37 cellular contexts compared by ENCODE assay signal in the genomic region with DNA sequence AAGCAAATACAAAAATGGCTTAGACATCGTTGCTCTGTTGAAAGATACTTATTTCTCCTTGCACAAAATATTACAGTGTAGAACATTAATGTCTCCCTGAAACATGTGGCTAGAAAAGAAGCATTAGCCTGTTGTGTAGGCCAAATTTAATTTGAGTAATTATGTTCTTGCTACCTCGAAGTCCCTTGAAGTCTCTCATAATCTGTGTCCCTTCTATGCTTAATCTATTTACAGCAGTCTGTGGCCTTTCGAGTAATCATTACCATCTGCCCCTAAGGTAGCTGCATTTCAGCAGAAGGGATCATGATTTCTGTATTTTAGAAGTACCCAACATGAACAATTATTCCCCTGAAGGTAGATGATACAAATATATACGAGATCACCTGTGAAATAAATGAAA.
"Had no signal": no experiment of that assay in that cellular context is flagged by ENCODE, and none has a peak within 500 bp of the region (broad histone marks: within the 10 kb centered on the region; RNA-seq: fewer than 3 reads in every experiment).

No MANE protein-coding gene starts in this region.

- DNase-seq: activated CD4-positive, alpha-beta T cell treated with anti-CD3 and anti-CD28 coated beads for 36 hours; activated CD4-positive, alpha-beta T cell treated with anti-CD3 and anti-CD28 coated beads, Interleukin-2, amount 10 ng/mL, durations not matched to agents 7 days and 5 days; activated CD4-positive, alpha-beta T cell treated with anti-CD3 and anti-CD28 coated beads, Interleukin-2, amount 50 U/mL, for 48 hours; activated CD8-positive, alpha-beta T cell treated with anti-CD3 and anti-CD28 coated beads, Interleukin-2, amount 10 ng/mL, durations not matched to agents 7 days and 5 days; activated gamma-delta T cell; activated naive CD4-positive, alpha-beta T cell treated with Interleukin-2 at 50 U/mL for 16 hours; activated naive CD8-positive, alpha-beta T cell treated with anti-CD3 and anti-CD28 coated beads, Interleukin-2, amount 10 ng/mL, durations not matched to agents 7 days and 5 days; activated T-cell treated with anti-CD3 and anti-CD28 coated beads, Interleukin-2, amount 50 U/mL, for 24 hours; body of pancreas; caudate nucleus; cerebellar nuclear complex; Karpas-422; KBM-7; MG63; NCI-H1048; NCI-H1105 treated with DMSO at 0.1 percent for 48 hours; NCI-H1436; NCI-H1694; NCI-H2029; NCI-H2107; NCI-H226; NCI-H446 treated with DMSO at 0.1 percent for 48 hours; NCI-H774; NK-92 treated with Interleukin-12 subunit alpha and Interleukin-12 subunit beta, amount 100 ng/mL, for 24 hours; PC-9; SIG-M5 had no signal

- H3K4me1 ChIP-seq: body of pancreas had no signal

- H3K27me3 Mint-ChIP-seq: activated CD4-positive, alpha-beta T cell treated with anti-CD3 and anti-CD28 coated beads for 36 hours; activated CD4-positive, alpha-beta T cell treated with anti-CD3 and anti-CD28 coated beads, Interleukin-2, amount 10 ng/mL, durations not matched to agents 7 days and 5 days; activated naive CD4-positive, alpha-beta T cell treated with anti-CD3 and anti-CD28 coated beads, Interleukin-2, amount 50 U/mL, for 24 hours; activated naive CD8-positive, alpha-beta T cell treated with anti-CD3 and anti-CD28 coated beads, Interleukin-2, amount 10 ng/mL, durations not matched to agents 7 days and 5 days; activated T-cell treated with anti-CD3 and anti-CD28 coated beads, Interleukin-2, amount 50 U/mL, for 24 hours; IgD-negative memory B cell had no signal

- H3K4me1 Mint-ChIP-seq: activated CD4-positive, alpha-beta T cell treated with anti-CD3 and anti-CD28 coated beads for 36 hours; activated CD4-positive, alpha-beta T cell treated with anti-CD3 and anti-CD28 coated beads, Interleukin-2, amount 10 ng/mL, durations not matched to agents 7 days and 5 days; activated naive CD4-positive, alpha-beta T cell treated with anti-CD3 and anti-CD28 coated beads, Interleukin-2, amount 50 U/mL, for 24 hours; activated naive CD8-positive, alpha-beta T cell treated with anti-CD3 and anti-CD28 coated beads, Interleukin-2, amount 10 ng/mL, durations not matched to agents 7 days and 5 days; IgD-negative memory B cell had no signal

- H3K4me3 Mint-ChIP-seq: activated CD4-positive, alpha-beta T cell treated with anti-CD3 and anti-CD28 coated beads for 36 hours; activated CD4-positive, alpha-beta T cell treated with anti-CD3 and anti-CD28 coated beads, Interleukin-2, amount 10 ng/mL, durations not matched to agents 7 days and 5 days; activated CD8-positive, alpha-beta T cell treated with anti-CD3 and anti-CD28 coated beads, Interleukin-2, amount 10 ng/mL, durations not matched to agents 7 days and 5 days; activated naive CD4-positive, alpha-beta T cell treated with anti-CD3 and anti-CD28 coated beads, Interleukin-2, amount 50 U/mL, for 24 hours; activated naive CD8-positive, alpha-beta T cell treated with anti-CD3 and anti-CD28 coated beads, Interleukin-2, amount 10 ng/mL, durations not matched to agents 7 days and 5 days; activated T-cell treated with anti-CD3 and anti-CD28 coated beads, Interleukin-2, amount 50 U/mL, for 24 hours; IgD-negative memory B cell; T-helper 1 cell treated with Interleukin-12 subunit alpha and Interleukin-12 subunit beta and Interleukin-4 antibody, amounts not matched to agents 30 μg/mL and 1 μg/mL, for 36 hours; T-helper 2 cell treated with Interferon-gamma antibody and Interleukin-4, amounts not matched to agents 5 μg/mL and 100 μg/mL, for 36 hours; WTC11 had no signal

- H3K36me3 Mint-ChIP-seq: activated naive CD4-positive, alpha-beta T cell treated with anti-CD3 and anti-CD28 coated beads, Interleukin-2, amount 50 U/mL, for 24 hours; activated naive CD8-positive, alpha-beta T cell treated with anti-CD3 and anti-CD28 coated beads, Interleukin-2, amount 10 ng/mL, durations not matched to agents 7 days and 5 days; IgD-negative memory B cell; WTC11 had no signal

- H3K27ac Mint-ChIP-seq: activated CD4-positive, alpha-beta T cell treated with anti-CD3 and anti-CD28 coated beads for 36 hours; activated CD4-positive, alpha-beta T cell treated with anti-CD3 and anti-CD28 coated beads, Interleukin-2, amount 10 ng/mL, durations not matched to agents 7 days and 5 days; activated CD8-positive, alpha-beta T cell treated with anti-CD3 and anti-CD28 coated beads, Interleukin-2, amount 10 ng/mL, durations not matched to agents 7 days and 5 days; activated naive CD4-positive, alpha-beta T cell treated with anti-CD3 and anti-CD28 coated beads, Interleukin-2, amount 50 U/mL, for 24 hours; activated naive CD8-positive, alpha-beta T cell treated with anti-CD3 and anti-CD28 coated beads, Interleukin-2, amount 10 ng/mL, durations not matched to agents 7 days and 5 days; activated T-cell treated with anti-CD3 and anti-CD28 coated beads, Interleukin-2, amount 50 U/mL, for 24 hours; activated T-helper 2 cell treated with anti-CD3 and anti-CD28 coated beads, Interferon-gamma antibody, Interleukin-2, Interleukin-4, amounts not matched to agents 10 μg/mL and 5 μg/mL and 100 μg/mL, durations not matched to agents 14 hours and 24 hours and 36 hours; IgD-negative memory B cell; T-helper 1 cell treated with Interleukin-12 subunit alpha and Interleukin-12 subunit beta and Interleukin-4 antibody, amounts not matched to agents 30 μg/mL and 1 μg/mL, for 36 hours; T-helper 2 cell treated with Interferon-gamma antibody and Interleukin-4, amounts not matched to agents 5 μg/mL and 100 μg/mL, for 36 hours; WTC11 had no signal

- H3K9me3 ChIP-seq: body of pancreas, MG63 had no signal

- H3K27ac ChIP-seq: body of pancreas, PC-9, RWPE1 had no signal

- H3K4me2 ChIP-seq: PC-9 had no signal

- H3K36me3 ChIP-seq: MG63 had no signal

- H2AFZ ChIP-seq: PC-9 had no signal

- FAIRE-seq: astrocyte, bronchial epithelial cell, RCC 7860, TTC549 had no signal

- H3K4me3 ChIP-seq: body of pancreas, MG63, PC-9 had no signal

- H3K9me3 Mint-ChIP-seq: activated CD4-positive, alpha-beta T cell treated with anti-CD3 and anti-CD28 coated beads, Interleukin-2, amount 10 ng/mL, durations not matched to agents 7 days and 5 days; activated naive CD4-positive, alpha-beta T cell treated with anti-CD3 and anti-CD28 coated beads, Interleukin-2, amount 50 U/mL, for 24 hours; activated naive CD8-positive, alpha-beta T cell treated with anti-CD3 and anti-CD28 coated beads, Interleukin-2, amount 10 ng/mL, durations not matched to agents 7 days and 5 days; activated T-cell treated with anti-CD3 and anti-CD28 coated beads, Interleukin-2, amount 50 U/mL, for 24 hours; activated T-helper 2 cell treated with anti-CD3 and anti-CD28 coated beads, Interferon-gamma antibody, Interleukin-2, Interleukin-4, amounts not matched to agents 10 μg/mL and 5 μg/mL and 100 μg/mL, durations not matched to agents 14 hours and 24 hours and 36 hours; IgD-negative memory B cell; T-helper 1 cell treated with Interleukin-12 subunit alpha and Interleukin-12 subunit beta and Interleukin-4 antibody, amounts not matched to agents 30 μg/mL and 1 μg/mL, for 36 hours had no signal

- H3K27me3 ChIP-seq: body of pancreas, MG63 had no signal
